In genomic region chr9:127923046-127923445, GRCh38 we compare ENCODE assay signal across 1 cellular context.
TF ChIP-seq lines count a peak whose summit lies in the region.

No MANE protein-coding gene starts in this region.

TF ChIP-seq in endothelial cell of umbilical vein, 7 proteins besides CTCF, POLR2A, EP300 and RAD21:
- TF ChIP-seq GATA2 (IDR thresholded peaks at IDR 0.05; ENCODE audit: insufficient read depth, insufficient read length, low read depth, low read length) (no peak), FOS (IDR thresholded peaks at IDR 0.05; ENCODE audit: borderline replicate concordance, insufficient read depth, low read length) (no peak), MAX (IDR thresholded peaks at IDR 0.05; ENCODE audit: insufficient read depth, insufficient read length) (no peak), EZH2 (IDR thresholded peaks at IDR 0.05; ENCODE audit: borderline replicate concordance, low read depth, low read length, severe bottlenecking) (no peak), MYC (IDR thresholded peaks at IDR 0.05; ENCODE audit: low read depth, low read length) (no peak), POLR2AphosphoS5 (IDR thresholded peaks at IDR 0.05; ENCODE audit: insufficient read depth, low read depth, low read length) (no peak), JUN (IDR thresholded peaks at IDR 0.05; ENCODE audit: borderline replicate concordance, insufficient read depth, insufficient read length, low read depth) (no peak)
